In the genomic region with DNA sequence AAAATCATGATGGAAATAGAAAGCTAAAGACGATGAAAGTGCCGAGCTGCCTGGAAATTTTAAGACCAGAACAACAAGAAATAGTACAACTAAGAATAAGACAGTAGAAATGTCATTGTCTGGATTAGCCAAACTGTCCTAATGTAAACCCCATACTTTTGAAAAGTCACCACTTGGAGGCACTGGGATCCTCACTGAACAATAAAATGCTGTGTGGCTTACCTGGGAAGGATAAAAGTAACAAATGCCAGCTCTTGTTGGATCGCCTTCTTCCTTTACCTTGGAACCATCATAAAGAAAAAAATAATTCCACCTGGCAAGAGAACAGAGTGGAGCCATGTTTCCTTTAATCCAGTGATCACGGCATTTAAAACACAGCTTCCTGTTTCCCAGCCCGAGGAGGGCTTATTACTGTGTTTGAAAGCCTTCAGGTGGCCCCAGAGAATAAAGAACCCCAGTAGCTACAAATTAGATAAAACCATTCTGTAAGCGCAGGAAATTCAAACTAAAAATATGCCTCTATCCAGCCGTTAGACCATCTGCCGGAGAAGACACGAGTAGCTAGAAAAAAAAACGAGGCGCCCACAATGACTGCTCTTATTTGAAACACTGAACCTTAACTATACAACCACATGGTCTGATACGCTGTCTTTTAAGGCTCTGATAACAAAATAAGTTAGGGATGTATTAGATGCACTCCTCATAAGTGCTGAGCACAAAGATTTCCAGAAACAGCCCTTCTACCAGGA, we compare ENCODE assay signal across 10 cellular contexts. TPM values are rescaled to one million over a fixed set of nuclear protein-coding genes. Genes with fewer than 3 reads are reported as not detected.
DNase-seq lines count a peak whose midpoint lies in the region; ATAC-seq and TF ChIP-seq lines count a peak whose summit lies in the region.
"Had no signal": no experiment of that assay in that cellular context is flagged by ENCODE, and none has a peak within 500 bp of the region (broad histone marks: within the 10 kb centered on the region; RNA-seq: fewer than 3 reads in every experiment).

No MANE protein-coding gene starts in this region.

- peaks cover 10 to 19% of the 10 kb centered on the region in 2 donors for H3K36me3 Mint-ChIP-seq in activated T-cell treated with anti-CD3 and anti-CD28 coated beads, Interleukin-2, amount 50 U/mL, for 72 hours (ENCODE audit: insufficient read depth in 2 of 2)
- H3K36me3 Mint-ChIP-seq in T-cell (peaks cover 43% of the 10 kb centered on the region), glutamatergic neuron (ENCODE audit: unreplicated experiment) (no peaks in the 10 kb centered on the region)

- H3K9me3 Mint-ChIP-seq in activated T-cell treated with anti-CD3 and anti-CD28 coated beads, Interleukin-2, amount 50 U/mL, for 72 hours: no peaks in the 10 kb centered on the region
- H3K9me3 Mint-ChIP-seq in T-cell (no peaks in the 10 kb centered on the region), glutamatergic neuron (ENCODE audit: unreplicated experiment) (peaks cover 3% of the 10 kb centered on the region)

- POLR2A ChIA-PET in T-cell (lab: Charles Lee): no interaction called here

- H3K36me3 ChIP-seq in tibial nerve: peaks cover 0 to 57% (median 8%) of the 10 kb centered on the region in 3 donors

- ATAC-seq in activated T-cell treated with anti-CD3 and anti-CD28 coated beads, Interleukin-2, amount 50 U/mL, for 72 hours (replicated peaks in 1 of 2): no peak
- ATAC-seq in T-cell (replicated peaks in 1 of 4) (no peak), GM21528 (IDR thresholded peaks at IDR 0.05; ENCODE audit: low FRiP score, unreplicated experiment) (no peak)

- peak overlapping the region in 3 of 4 donors; percentile 6 to 17 (median 9) for H3K4me3 ChIP-seq in tibial nerve
- H3K4me3 ChIP-seq: tibial artery had no signal

- peak overlapping the region in 3 of 4 donors; percentile 31 to 70 (median 55) for H3K27ac ChIP-seq in tibial nerve
- H3K27ac ChIP-seq: tibial artery had no signal

- TF ChIP-seq CTCF in glutamatergic neuron (IDR thresholded peaks at IDR 0.05; ENCODE audit: partially characterized antibody, unreplicated experiment) (no peak), tibial nerve (IDR thresholded peaks at IDR 0.05) (no peak)

- no peak for TF ChIP-seq POLR2A in tibial nerve (IDR thresholded peaks at IDR 0.05)

- H3K4me3 Mint-ChIP-seq in activated T-cell treated with anti-CD3 and anti-CD28 coated beads, Interleukin-2, amount 50 U/mL, for 72 hours: peak overlapping the region; percentile 90 to 95
- peak overlapping the region; percentile 69 to 90 (median 78) for H3K4me3 Mint-ChIP-seq in T-cell
- H3K4me3 Mint-ChIP-seq in glutamatergic neuron (ENCODE audit: unreplicated experiment): peak overlapping the region; percentile 75

- no peaks in the 10 kb centered on the region for H3K27me3 ChIP-seq in tibial nerve
- H3K27me3 ChIP-seq: tibial artery had no signal

- DNase-seq in activated T-cell treated with anti-CD3 and anti-CD28 coated beads, Interleukin-2, amount 50 U/mL, for 72 hours: no peak
- no peak for DNase-seq in activated T-cell treated with anti-CD3 and anti-CD28 coated beads for 4 hours
- no peak for DNase-seq in T-cell
- DNase-seq in glutamatergic neuron: no peak
- DNase-seq in tibial nerve (ENCODE audit: low spot score in 2 of 2): no peak
- no peak for DNase-seq in AG08395 (ENCODE audit: low spot score)
- no peak for DNase-seq in activated CD4-positive, alpha-beta T cell treated with anti-CD3 and anti-CD28 coated beads, Interleukin-2, amount 50 U/mL, for 1 hour
- DNase-seq: NK-92 treated with Interleukin-12 subunit alpha and Interleukin-12 subunit beta, amount 100 ng/mL, for 24 hours had no signal

- H3K4me1 Mint-ChIP-seq in activated T-cell treated with anti-CD3 and anti-CD28 coated beads, Interleukin-2, amount 50 U/mL, for 72 hours (ENCODE audit: low read depth): peaks cover 79% of the 10 kb centered on the region
- H3K4me1 Mint-ChIP-seq in T-cell (peaks cover 67 to 71% (median 69%) of the 10 kb centered on the region in 3 donors), glutamatergic neuron (ENCODE audit: low read depth, unreplicated experiment) (peaks cover 33% of the 10 kb centered on the region)

- peaks cover 0 to 68% (median 32%) of the 10 kb centered on the region in 4 donors for H3K4me1 ChIP-seq in tibial nerve

- peak overlapping the region; percentile 93 for H3K27ac Mint-ChIP-seq in activated T-cell treated with anti-CD3 and anti-CD28 coated beads, Interleukin-2, amount 50 U/mL, for 72 hours
- peak overlapping the region; percentile 25 to 74 for H3K27ac Mint-ChIP-seq in T-cell
- H3K27ac Mint-ChIP-seq in glutamatergic neuron (ENCODE audit: unreplicated experiment): peak overlapping the region; percentile 67

- 31 to 40% methylated on average over 12 of the region's 12 CpGs for WGBS in tibial nerve, 2 donors

- H3K27me3 Mint-ChIP-seq in activated T-cell treated with anti-CD3 and anti-CD28 coated beads, Interleukin-2, amount 50 U/mL, for 72 hours (ENCODE audit: low read depth): no peaks in the 10 kb centered on the region
- H3K27me3 Mint-ChIP-seq in T-cell: no peaks in the 10 kb centered on the region
- H3K27me3 Mint-ChIP-seq in glutamatergic neuron (ENCODE audit: unreplicated experiment): peaks cover 2% of the 10 kb centered on the region

- TF ChIP-seq EP300 in tibial nerve (IDR thresholded peaks at IDR 0.05): no peak

- H3K9me3 ChIP-seq in tibial nerve: no peaks in the 10 kb centered on the region
- H3K9me3 ChIP-seq: tibial artery had no signal

- CTCF ChIA-PET in T-cell (lab: Charles Lee): interaction anchor here in 1 of 2 donors (1.0 kb wide), 2 partner anchors 10 to 164 kb away, joined by 3 to 4 read pairs; no protein-coding TSS in a partner anchor

RNA-seq across cellular contexts. Expression of gene HPS4, which starts 4.4 kb away (rescaled TPM):
- 10 to 100 TPM; 50.5 to 62.2 TPM for total RNA-seq in activated T-cell treated with anti-CD3 and anti-CD28 coated beads, Interleukin-2, amount 50 U/mL, for 72 hours
- total RNA-seq in T-cell (10 to 100 TPM; 38.7 to 53.4 (median 50.0) TPM), glutamatergic neuron (ENCODE audit: unreplicated experiment) (55.1 TPM), tibial nerve (10 to 100 TPM; 32.7 to 62.3 (median 46.0) TPM)

RNA-seq across cellular contexts. Expression of gene SRRD, which starts 4.5 kb away (rescaled TPM):
- 10 to 100 TPM; 13.5 to 20.0 TPM for total RNA-seq in activated T-cell treated with anti-CD3 and anti-CD28 coated beads, Interleukin-2, amount 50 U/mL, for 72 hours
- total RNA-seq in T-cell (10 to 100 TPM; 17.4 to 23.3 (median 21.8) TPM), glutamatergic neuron (ENCODE audit: unreplicated experiment) (20.1 TPM), tibial nerve (10 to 100 TPM in 2 of 4 donors, 1 to 10 TPM in 2; 9.0 to 17.7 (median 10.4) TPM)

RNA-seq across cellular contexts. Expression of gene TFIP11, which starts 33.1 kb away (rescaled TPM):
- 10 to 100 TPM; 47.0 to 62.5 TPM for total RNA-seq in activated T-cell treated with anti-CD3 and anti-CD28 coated beads, Interleukin-2, amount 50 U/mL, for 72 hours
- total RNA-seq in T-cell (10 to 100 TPM; 63.0 to 91.8 (median 75.2) TPM), glutamatergic neuron (ENCODE audit: unreplicated experiment) (39.9 TPM), tibial nerve (10 to 100 TPM; 15.5 to 23.9 (median 19.3) TPM)

RNA-seq across cellular contexts. Expression of gene ASPHD2, which starts 50.2 kb away (rescaled TPM):
- 10 to 100 TPM; 14.6 to 18.1 TPM for total RNA-seq in activated T-cell treated with anti-CD3 and anti-CD28 coated beads, Interleukin-2, amount 50 U/mL, for 72 hours
- total RNA-seq in T-cell (1 to 10 TPM; 1.9 to 5.3 (median 4.3) TPM), glutamatergic neuron (ENCODE audit: unreplicated experiment) (19.0 TPM), tibial nerve (1 to 10 TPM in 1 of 4 donors, under 1 TPM in 3; 0.20 to 1.2 (median 0.54) TPM)
